ENCODE assay signal across 17 cellular contexts in the genomic region with DNA sequence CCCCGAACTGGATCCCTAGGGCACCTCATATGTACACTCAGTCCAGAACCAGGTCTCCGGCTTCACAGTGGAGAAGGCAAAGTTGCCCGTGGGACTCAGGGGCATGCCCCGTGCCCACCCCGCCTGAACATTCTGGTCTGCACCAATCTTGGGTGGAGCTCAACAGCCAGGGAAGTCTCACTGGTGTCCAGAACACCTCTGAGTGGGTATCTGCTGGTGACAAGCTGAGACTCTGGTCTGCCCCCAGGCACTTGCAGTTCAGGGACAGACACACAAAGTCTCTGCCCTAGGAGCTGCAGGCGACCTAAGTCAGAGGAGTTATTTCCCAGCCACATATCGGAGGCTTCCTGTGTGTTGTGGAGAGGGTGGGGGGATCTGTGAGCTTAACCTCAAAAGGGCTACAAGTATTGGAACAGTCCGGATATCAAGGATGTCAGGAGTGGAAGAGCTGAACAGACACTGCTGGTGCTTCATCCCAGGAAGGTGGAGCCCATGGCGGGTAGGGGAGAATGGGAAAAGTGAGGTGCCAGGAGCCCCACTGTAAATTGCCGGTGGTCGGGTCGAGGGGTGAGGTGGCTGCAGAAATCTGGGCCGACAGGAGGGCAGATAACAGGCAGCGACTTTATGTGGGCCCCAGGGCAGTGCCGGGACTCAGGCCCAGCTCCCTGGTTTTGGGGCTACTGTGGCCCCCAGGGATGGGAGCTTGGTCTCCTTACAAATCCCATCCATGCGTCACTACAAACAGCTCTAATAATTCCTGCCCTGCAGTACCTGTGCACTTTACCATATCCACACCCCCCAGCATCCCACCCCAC. TPM values are rescaled to one million over a fixed set of nuclear protein-coding genes. Genes with fewer than 3 reads are reported as not detected.
A peak's percentile ranks its signal among the peaks of the same experiment; 100 is the strongest.
DNase-seq lines count a peak whose midpoint lies in the region; ATAC-seq and TF ChIP-seq lines count a peak whose summit lies in the region.
"Had no signal": no experiment of that assay in that cellular context is flagged by ENCODE, and none has a peak within 500 bp of the region (broad histone marks: within the 10 kb centered on the region; RNA-seq: fewer than 3 reads in every experiment).

No MANE protein-coding gene starts in this region.

- peaks cover 11 to 21% of the 10 kb centered on the region in 2 donors for H3K4me1 ChIP-seq in mucosa of rectum (ENCODE audit: control insufficient read depth in 2 of 2, insufficient read depth in 2 of 2, low read length in 2 of 2)
- H3K4me1 ChIP-seq in thoracic aorta (ENCODE audit: control insufficient read depth in 1 of 2, low read depth in 2 of 2) = peaks cover 13 to 28% of the 10 kb centered on the region in 2 donors

- no peaks in the 10 kb centered on the region for H3K9me3 ChIP-seq in mucosa of rectum (ENCODE audit: control insufficient read depth in 2 of 2, low read length in 2 of 2)
- H3K9me3 ChIP-seq in thoracic aorta = no peaks in the 10 kb centered on the region
- H3K9me3 ChIP-seq: vagina had no signal

- no peaks in the 10 kb centered on the region for H3K36me3 ChIP-seq in mucosa of rectum (ENCODE audit: control insufficient read depth in 2 of 2, insufficient read depth in 2 of 2, low read length in 2 of 2)
- H3K36me3 ChIP-seq in thoracic aorta = no peaks in the 10 kb centered on the region
- H3K36me3 ChIP-seq: vagina had no signal

- ATAC-seq in thoracic aorta (ENCODE audit: insufficient number of reproducible peaks, low FRiP score, low read depth) (no peak), HG02840 (IDR thresholded peaks at IDR 0.05; ENCODE audit: low FRiP score, unreplicated experiment) (no peak)
- ATAC-seq: sciatic nerve had no signal

- peak overlapping the region; percentile 61 for H3K4me3 Mint-ChIP-seq in activated naive CD8-positive, alpha-beta T cell
- no peak overlapping the region for H3K4me3 Mint-ChIP-seq in activated naive CD8-positive, alpha-beta T cell treated with anti-CD3 and anti-CD28 coated beads for 36 hours
- peak overlapping the region in 3 of 5 experiments; percentile 39 to 68 (median 56) for H3K4me3 Mint-ChIP-seq in brain

- H3K9me3 Mint-ChIP-seq in activated naive CD8-positive, alpha-beta T cell (ENCODE audit: low read depth) = no peaks in the 10 kb centered on the region
- no peaks in the 10 kb centered on the region for H3K9me3 Mint-ChIP-seq in activated naive CD8-positive, alpha-beta T cell treated with anti-CD3 and anti-CD28 coated beads for 36 hours
- peaks cover 0 to 19% (median 6%) of the 10 kb centered on the region in 5 experiments for H3K9me3 Mint-ChIP-seq in brain

- TF ChIP-seq CTCF in brain (conservative IDR thresholded peaks at IDR 0.05) = no peak
- TF ChIP-seq CTCF in thoracic aorta (IDR thresholded peaks at IDR 0.05) = no peak

- H3K27me3 Mint-ChIP-seq in activated naive CD8-positive, alpha-beta T cell = peaks cover 44% of the 10 kb centered on the region
- H3K27me3 Mint-ChIP-seq in activated naive CD8-positive, alpha-beta T cell treated with anti-CD3 and anti-CD28 coated beads for 36 hours = peaks cover 65% of the 10 kb centered on the region
- H3K27me3 Mint-ChIP-seq in brain = peaks cover 100% of the 10 kb centered on the region

- peaks cover 25% of the 10 kb centered on the region for H3K4me1 Mint-ChIP-seq in activated naive CD8-positive, alpha-beta T cell (ENCODE audit: low read depth)
- peaks cover 23% of the 10 kb centered on the region for H3K4me1 Mint-ChIP-seq in activated naive CD8-positive, alpha-beta T cell treated with anti-CD3 and anti-CD28 coated beads for 36 hours
- H3K4me1 Mint-ChIP-seq in brain = peaks cover 23% of the 10 kb centered on the region

- H3K36me3 Mint-ChIP-seq in activated naive CD8-positive, alpha-beta T cell = no peaks in the 10 kb centered on the region
- H3K36me3 Mint-ChIP-seq in activated naive CD8-positive, alpha-beta T cell treated with anti-CD3 and anti-CD28 coated beads for 36 hours = no peaks in the 10 kb centered on the region
- H3K36me3 Mint-ChIP-seq in brain = no peaks in the 10 kb centered on the region

- no peak overlapping the region for H3K27ac Mint-ChIP-seq in activated naive CD8-positive, alpha-beta T cell
- H3K27ac Mint-ChIP-seq in activated naive CD8-positive, alpha-beta T cell treated with anti-CD3 and anti-CD28 coated beads for 36 hours = no peak overlapping the region
- no peak overlapping the region for H3K27ac Mint-ChIP-seq in brain

- peaks cover 36 to 42% of the 10 kb centered on the region in 2 donors for H3K27me3 ChIP-seq in mucosa of rectum (ENCODE audit: control insufficient read depth in 2 of 2, insufficient read depth in 2 of 2, low read length in 2 of 2)
- H3K27me3 ChIP-seq in thoracic aorta (replicated peaks; ENCODE audit: insufficient read depth) = peaks cover 24% of the 10 kb centered on the region

- H3K9ac ChIP-seq in mucosa of rectum (ENCODE audit: low read depth in 1 of 2, low read length in 2 of 2) = peak overlapping the region in 1 of 2 donors; percentile 12

- H3K4me3 ChIP-seq in mucosa of rectum (ENCODE audit: low read length in 2 of 2) (peak overlapping the region; percentile 19 to 26), thoracic aorta (peak overlapping the region; percentile 58)
- H3K4me3 ChIP-seq: SK-N-MC had no signal

- DNase-seq in activated naive CD8-positive, alpha-beta T cell treated with anti-CD3 and anti-CD28 coated beads for 36 hours = no peak
- DNase-seq in thoracic aorta (ENCODE audit: low spot score) = no peak
- no peak for DNase-seq in medulla oblongata (ENCODE audit: extremely low spot score)
- no peak for DNase-seq in NCI-H1694 (lab: John Stamatoyannopoulos, UW)
- DNase-seq: central memory CD4-positive, alpha-beta T cell; NCI-H226; stimulated activated CD4-positive, alpha-beta T cell treated with anti-CD3 and anti-CD28 coated beads, Interleukin-4, amount 100 ng/mL, for 24 hours had no signal

- no peak overlapping the region for H3K27ac ChIP-seq in mucosa of rectum (ENCODE audit: low read depth in 2 of 2, low read length in 2 of 2)
- H3K27ac ChIP-seq in thoracic aorta = no peak overlapping the region
- H3K27ac ChIP-seq: epithelial cell of prostate, SK-N-MC, vagina had no signal

RNA-seq across cellular contexts. Expression of gene TLX1, which starts 8.6 kb away (rescaled TPM):
- not detected for total RNA-seq in activated naive CD8-positive, alpha-beta T cell treated with anti-CD3 and anti-CD28 coated beads for 36 hours
- not detected for polyA plus RNA-seq in brain (ENCODE audit: insufficient read depth, low read depth, low replicate concordance)
- not detected for total RNA-seq in thoracic aorta
- total RNA-seq: activated CD8-positive, alpha-beta memory T cell treated with anti-CD3 and anti-CD28 coated beads for 36 hours; sciatic nerve; vagina had no signal
- polyA plus RNA-seq: AG04450 had no signal
